Comparison of ENCODE assay signal across 8 cellular contexts in genomic region chr5:136132557-136133415, GRCh38. TPM values are rescaled to one million over a fixed set of nuclear protein-coding genes. Genes with fewer than 3 reads are reported as not detected.
DNase-seq lines count a peak whose midpoint lies in the region; TF ChIP-seq lines count a peak whose summit lies in the region.

SMAD5 (plus strand) TSS chr5:136132845; CDS start chr5:136153761, 20,916 bp downstream.

- H2AFZ ChIP-seq in GM23248: peak within 1 kb of the TSS; percentile 97

- peak within 1 kb of the TSS; percentile 96 for H3K4me3 ChIP-seq in GM23248

- H3K4me1 Mint-ChIP-seq in nephron progenitor cell: peaks cover 37% of the 10 kb centered on the region
- peaks cover 31% of the 10 kb centered on the region for H3K4me1 Mint-ChIP-seq in stimulated activated naive CD8-positive, alpha-beta T cell treated with anti-CD3 and anti-CD28 coated beads, Interleukin-15, Interleukin-2, amounts not matched to agents 100 ng/mL and 50 ng/mL, for 24 hours (ENCODE audit: low read depth)

- peaks cover 13% of the 10 kb centered on the region for H4K20me1 ChIP-seq in GM23248 (ENCODE audit: insufficient read depth)

- WGBS in GM23248 (ENCODE audit: low coverage in 1 of 2, low lambda C conversion rate in 2 of 2, missing lambda C conversion rate in 2 of 2), 2 experiments: 0 to 1% methylated on average over 78 to 79 of the region's 93 CpGs

- peak within 1 kb of the TSS; percentile 94 for H3K4me2 ChIP-seq in GM23248 (ENCODE audit: unreplicated experiment)

- DNase-seq in EL (peak; percentile 96), GM23248 (peak; percentile 97), Kasumi-1 (lab: John Stamatoyannopoulos, UW) (peak; percentile 72 to 75), fibroblast of the conjunctiva (ENCODE audit: low read depth) (peak; percentile 90), nephron progenitor cell (peak; percentile 97)
- peak; percentile 90 for DNase-seq in activated effector memory CD4-positive, alpha-beta T cell treated with anti-CD3 and anti-CD28 coated beads, Interleukin-2, amount 50 U/mL, for 16 hours

- H3K9me3 Mint-ChIP-seq in nephron progenitor cell: no peaks in the 10 kb centered on the region
- H3K9me3 Mint-ChIP-seq in stimulated activated naive CD8-positive, alpha-beta T cell treated with anti-CD3 and anti-CD28 coated beads, Interleukin-15, Interleukin-2, amounts not matched to agents 100 ng/mL and 50 ng/mL, for 24 hours: no peaks in the 10 kb centered on the region

- no peaks in the 10 kb centered on the region for H3K9me2 ChIP-seq in GM23248 (ENCODE audit: insufficient read depth)

- peaks cover 32% of the 10 kb centered on the region for H3K4me1 ChIP-seq in GM23248 (ENCODE audit: insufficient read depth)

- in situ Hi-C loops in GM23248 (cut with MboI): no loop called here

- no peak for TF ChIP-seq CTCF in nephron progenitor cell (IDR thresholded peaks at IDR 0.05)

- no peaks in the 10 kb centered on the region for H3K27me3 ChIP-seq in GM23248 (replicated peaks; ENCODE audit: insufficient read depth)

- no peaks in the 10 kb centered on the region for H3K27me3 Mint-ChIP-seq in nephron progenitor cell (ENCODE audit: low read depth, poor library complexity)
- H3K27me3 Mint-ChIP-seq in stimulated activated naive CD8-positive, alpha-beta T cell treated with anti-CD3 and anti-CD28 coated beads, Interleukin-15, Interleukin-2, amounts not matched to agents 100 ng/mL and 50 ng/mL, for 24 hours: peaks cover 37% of the 10 kb centered on the region

- H3K79me2 ChIP-seq in GM23248 (ENCODE audit: insufficient read depth): peaks cover 57% of the 10 kb centered on the region

- peak within 1 kb of the TSS; percentile 90 for H3K27ac ChIP-seq in GM23248

- H3F3A ChIP-seq in GM23248 (ENCODE audit: insufficient read depth): peaks cover 26% of the 10 kb centered on the region

- peak within 1 kb of the TSS; percentile 96 for H3K27ac Mint-ChIP-seq in nephron progenitor cell
- H3K27ac Mint-ChIP-seq in stimulated activated naive CD8-positive, alpha-beta T cell treated with anti-CD3 and anti-CD28 coated beads, Interleukin-15, Interleukin-2, amounts not matched to agents 100 ng/mL and 50 ng/mL, for 24 hours: peak within 1 kb of the TSS; percentile 80

- peaks cover 23% of the 10 kb centered on the region for H3K36me3 Mint-ChIP-seq in nephron progenitor cell (ENCODE audit: low read depth)
- H3K36me3 Mint-ChIP-seq in stimulated activated naive CD8-positive, alpha-beta T cell treated with anti-CD3 and anti-CD28 coated beads, Interleukin-15, Interleukin-2, amounts not matched to agents 100 ng/mL and 50 ng/mL, for 24 hours (ENCODE audit: low read depth): no peaks in the 10 kb centered on the region

- no peaks in the 10 kb centered on the region for H3K36me3 ChIP-seq in GM23248 (ENCODE audit: low read depth)

- H3K9me3 ChIP-seq in GM23248 (ENCODE audit: low read depth): no peaks in the 10 kb centered on the region

- H3K4me3 Mint-ChIP-seq in nephron progenitor cell: peak within 1 kb of the TSS; percentile 97
- H3K4me3 Mint-ChIP-seq in stimulated activated naive CD8-positive, alpha-beta T cell treated with anti-CD3 and anti-CD28 coated beads, Interleukin-15, Interleukin-2, amounts not matched to agents 100 ng/mL and 50 ng/mL, for 24 hours: peak within 1 kb of the TSS; percentile 89

- peak within 1 kb of the TSS; percentile 97 for H3K9ac ChIP-seq in GM23248

- peak; percentile 75 for TF ChIP-seq POLR2A in Raji (IDR thresholded peaks at IDR 0.05; ENCODE audit: insufficient read depth, low read depth, low read length)

RNA-seq across cellular contexts. Expression of gene SMAD5, which starts in this region (rescaled TPM):
- 50.5 and 53.1 TPM in 2 replicates for total RNA-seq in GM23248 (2014; rRNA removed; shearing (Covaris generic))
- polyA plus RNA-seq in GM23248 (2016; fragmentation: Nextera tagmentation; extraction: Ambion mirVana): 44.0 and 50.0 TPM in 2 replicates

Comparison
In these comparisons a context has a peak if more than half of its experiments do, and no peak if none do; other contexts are left out.
1. Peak in every context shown above with its lines: DNase-seq, H3K4me3 ChIP-seq and H3K27ac ChIP-seq.